Comparison of ENCODE assay signal across 14 cellular contexts in genomic region chr11:94840209-94840608, GRCh38.
"Had no signal": no experiment of that assay in that cellular context is flagged by ENCODE, and none has a peak within 500 bp of the region (broad histone marks: within the 10 kb centered on the region; RNA-seq: fewer than 3 reads in every experiment).

No MANE protein-coding gene starts in this region.

- H3K4me1 Mint-ChIP-seq: activated CD4-positive, alpha-beta T cell treated with anti-CD3 and anti-CD28 coated beads, Interleukin-2, amount 10 ng/mL, durations not matched to agents 7 days and 5 days; activated naive CD4-positive, alpha-beta T cell treated with anti-CD3 and anti-CD28 coated beads, Interleukin-2, amount 10 ng/mL, durations not matched to agents 7 days and 5 days; activated T-helper 17 cell treated with anti-CD3 and anti-CD28 coated beads, Interleukin-2, amount 50 U/mL, for 72 hours; stimulated activated effector memory CD8-positive, alpha-beta T cell treated with anti-CD3 and anti-CD28 coated beads, Interleukin-12 subunit alpha, Interleukin-12 subunit beta, amount 100 ng/mL, for 72 hours; T-helper 17 cell had no signal

- H3K36me3 Mint-ChIP-seq: activated naive CD4-positive, alpha-beta T cell treated with anti-CD3 and anti-CD28 coated beads, Interleukin-2, amount 10 ng/mL, durations not matched to agents 7 days and 5 days; stimulated activated effector memory CD8-positive, alpha-beta T cell treated with anti-CD3 and anti-CD28 coated beads, Interleukin-12 subunit alpha, Interleukin-12 subunit beta, amount 100 ng/mL, for 72 hours had no signal

- H3K4me3 ChIP-seq: lung, pancreas had no signal

- DNase-seq: activated CD4-positive, alpha-beta T cell treated with anti-CD3 and anti-CD28 coated beads, Interleukin-2, amount 10 ng/mL, durations not matched to agents 7 days and 5 days; activated CD4-positive, CD25-positive, alpha-beta regulatory T cell; activated naive CD4-positive, alpha-beta T cell treated with anti-CD3 and anti-CD28 coated beads, Interleukin-2, amount 10 ng/mL, durations not matched to agents 7 days and 5 days; dermis blood vessel endothelial cell; effector memory CD8-positive, alpha-beta T cell; foreskin keratinocyte; glutamatergic neuron; pancreas; stimulated activated CD4-positive, alpha-beta T cell treated with anti-CD3 and anti-CD28 coated beads, Interleukin-12 subunit alpha, Interleukin-12 subunit beta, amount 100 ng/mL, for 4 hours; T-helper 17 cell had no signal

- H3K9me3 Mint-ChIP-seq: activated CD4-positive, alpha-beta T cell treated with anti-CD3 and anti-CD28 coated beads, Interleukin-2, amount 10 ng/mL, durations not matched to agents 7 days and 5 days; activated naive CD4-positive, alpha-beta T cell treated with anti-CD3 and anti-CD28 coated beads, Interleukin-2, amount 10 ng/mL, durations not matched to agents 7 days and 5 days; activated T-helper 17 cell treated with anti-CD3 and anti-CD28 coated beads, Interleukin-2, amount 50 U/mL, for 72 hours; effector memory CD8-positive, alpha-beta T cell; stimulated activated effector memory CD8-positive, alpha-beta T cell treated with anti-CD3 and anti-CD28 coated beads, Interleukin-12 subunit alpha, Interleukin-12 subunit beta, amount 100 ng/mL, for 72 hours; type B pancreatic cell had no signal

- H3K27ac ChIP-seq: foreskin keratinocyte, pancreas had no signal

- H3K27ac Mint-ChIP-seq: activated CD4-positive, alpha-beta T cell treated with anti-CD3 and anti-CD28 coated beads, Interleukin-2, amount 10 ng/mL, durations not matched to agents 7 days and 5 days; activated naive CD4-positive, alpha-beta T cell treated with anti-CD3 and anti-CD28 coated beads, Interleukin-2, amount 10 ng/mL, durations not matched to agents 7 days and 5 days; activated T-helper 17 cell treated with anti-CD3 and anti-CD28 coated beads, Interleukin-2, amount 50 U/mL, for 72 hours; effector memory CD8-positive, alpha-beta T cell; stimulated activated effector memory CD8-positive, alpha-beta T cell treated with anti-CD3 and anti-CD28 coated beads, Interleukin-12 subunit alpha, Interleukin-12 subunit beta, amount 100 ng/mL, for 72 hours; T-helper 17 cell; type B pancreatic cell had no signal

- H3K27me3 Mint-ChIP-seq: activated CD4-positive, alpha-beta T cell treated with anti-CD3 and anti-CD28 coated beads, Interleukin-2, amount 10 ng/mL, durations not matched to agents 7 days and 5 days; type B pancreatic cell had no signal

- H3K4me3 Mint-ChIP-seq: activated CD4-positive, alpha-beta T cell treated with anti-CD3 and anti-CD28 coated beads, Interleukin-2, amount 10 ng/mL, durations not matched to agents 7 days and 5 days; activated naive CD4-positive, alpha-beta T cell treated with anti-CD3 and anti-CD28 coated beads, Interleukin-2, amount 10 ng/mL, durations not matched to agents 7 days and 5 days; activated T-helper 17 cell treated with anti-CD3 and anti-CD28 coated beads, Interleukin-2, amount 50 U/mL, for 72 hours; effector memory CD8-positive, alpha-beta T cell; stimulated activated effector memory CD8-positive, alpha-beta T cell treated with anti-CD3 and anti-CD28 coated beads, Interleukin-12 subunit alpha, Interleukin-12 subunit beta, amount 100 ng/mL, for 72 hours; T-helper 17 cell; type B pancreatic cell had no signal
